18 cellular contexts compared by ENCODE assay signal in genomic region chr20:63238491-63239126, GRCh38. TPM values are rescaled to one million over a fixed set of nuclear protein-coding genes. Genes with fewer than 3 reads are reported as not detected.
A peak's percentile ranks its signal among the peaks of the same experiment; 100 is the strongest.
DNase-seq lines count a peak whose midpoint lies in the region; ATAC-seq and TF ChIP-seq lines count a peak whose summit lies in the region.
"Had no signal": no experiment of that assay in that cellular context is flagged by ENCODE, and none has a peak within 500 bp of the region (broad histone marks: within the 10 kb centered on the region; RNA-seq: fewer than 3 reads in every experiment).

No MANE protein-coding gene starts in this region.

- no peaks in the 10 kb centered on the region for H3K79me2 ChIP-seq in PC-3 (ENCODE audit: low read length)

- H3K36me3 Mint-ChIP-seq in activated CD4-positive, alpha-beta T cell treated with anti-CD3 and anti-CD28 coated beads, Interleukin-2, amount 10 ng/mL, durations not matched to agents 7 days and 5 days (ENCODE audit: low read depth) = no peaks in the 10 kb centered on the region
- H3K36me3 Mint-ChIP-seq: activated CD4-positive, alpha-beta memory T cell treated with anti-CD3 and anti-CD28 coated beads for 36 hours had no signal

- H3K9me2 ChIP-seq in PC-3 (replicated peaks; ENCODE audit: low read length) = no peaks in the 10 kb centered on the region

- H3K9me3 ChIP-seq in PC-3 (ENCODE audit: low read length) = no peaks in the 10 kb centered on the region
- H3K9me3 ChIP-seq: upper lobe of left lung had no signal

- no peaks in the 10 kb centered on the region for H4K20me1 ChIP-seq in PC-3 (ENCODE audit: low read length)

- H3K27me3 Mint-ChIP-seq in activated CD4-positive, alpha-beta T cell treated with anti-CD3 and anti-CD28 coated beads, Interleukin-2, amount 10 ng/mL, durations not matched to agents 7 days and 5 days = no peaks in the 10 kb centered on the region

- H3K4me1 Mint-ChIP-seq in activated CD4-positive, alpha-beta T cell treated with anti-CD3 and anti-CD28 coated beads, Interleukin-2, amount 10 ng/mL, durations not matched to agents 7 days and 5 days = no peaks in the 10 kb centered on the region

- H3K4me2 ChIP-seq in PC-3 (ENCODE audit: low read length) = no peak overlapping the region

- H3K4me1 ChIP-seq in PC-3 (ENCODE audit: insufficient read depth, low read length) = peaks cover under 1% of the 10 kb centered on the region
- H3K4me1 ChIP-seq: upper lobe of left lung had no signal

- H3K9ac ChIP-seq in PC-3 (ENCODE audit: low read length) = no peak overlapping the region

- H2AFZ ChIP-seq in PC-3 (ENCODE audit: low read length) = no peak overlapping the region

- POLR2A ChIA-PET in PC-3 (lab: Charles Lee; ENCODE audit: unreplicated experiment) = no interaction called here
- POLR2A ChIA-PET in activated CD4-positive, alpha-beta T cell treated with anti-CD3 and anti-CD28 coated beads, Interleukin-2, amount 10 ng/mL, durations not matched to agents 7 days and 5 days (lab: Charles Lee) = no interaction called here

- CTCF ChIA-PET in PC-3 (lab: Charles Lee) = no interaction called here
- CTCF ChIA-PET in activated CD4-positive, alpha-beta T cell treated with anti-CD3 and anti-CD28 coated beads, Interleukin-2, amount 10 ng/mL, durations not matched to agents 7 days and 5 days (lab: Charles Lee) = interaction anchor here (0.8 kb wide), 1 partner anchor 18 kb away, joined by 3 read pairs; no protein-coding TSS in a partner anchor

- no peak overlapping the region for H3K4me3 ChIP-seq in GM06990 (replicated peaks; ENCODE audit: low read depth, low read length)
- no peak overlapping the region for H3K4me3 ChIP-seq in PC-3 (ENCODE audit: low read length)
- H3K4me3 ChIP-seq: upper lobe of left lung had no signal

- H3K27ac Mint-ChIP-seq in activated CD4-positive, alpha-beta T cell treated with anti-CD3 and anti-CD28 coated beads, Interleukin-2, amount 10 ng/mL, durations not matched to agents 7 days and 5 days = no peak overlapping the region
- H3K27ac Mint-ChIP-seq: activated CD4-positive, alpha-beta memory T cell treated with anti-CD3 and anti-CD28 coated beads for 36 hours; HFFc6; progenitor cell of endocrine pancreas had no signal

- peak; percentile 3 for TF ChIP-seq CTCF in GM06990 (IDR thresholded peaks at IDR 0.05; ENCODE audit: insufficient read depth, low read length, poor library complexity, severe bottlenecking)
- no peak for TF ChIP-seq CTCF in PC-3 (conservative IDR thresholded peaks at IDR 0.05; ENCODE audit: low read depth, low read length)

- intact Hi-C loops in PC-3 (cut with micrococcal nuclease) = no loop called here

- no TSS peak for BruUV-seq in PC-3 (replicated peaks; lab: Mats Ljungman, UMichigan)

- H3K27me3 ChIP-seq in GM06990 (replicated peaks; ENCODE audit: control insufficient read depth, insufficient read depth, low read length) (peaks cover 1% of the 10 kb centered on the region), PC-3 (ENCODE audit: low read length) (no peaks in the 10 kb centered on the region)
- H3K27me3 ChIP-seq: upper lobe of left lung had no signal

- ATAC-seq in PC-3 = peak; percentile 6; the same call in 1 of the 2 replicates

- no peaks in the 10 kb centered on the region for H3F3A ChIP-seq in PC-3 (ENCODE audit: low read length, unreplicated experiment)

- H3K9me3 Mint-ChIP-seq in activated CD4-positive, alpha-beta T cell treated with anti-CD3 and anti-CD28 coated beads, Interleukin-2, amount 10 ng/mL, durations not matched to agents 7 days and 5 days = no peaks in the 10 kb centered on the region
- H3K9me3 Mint-ChIP-seq: activated CD4-positive, alpha-beta memory T cell treated with anti-CD3 and anti-CD28 coated beads for 36 hours; HFFc6 had no signal

- H3K36me3 ChIP-seq in GM06990 (ENCODE audit: control insufficient read depth, insufficient read depth, low read length) (no peaks in the 10 kb centered on the region), PC-3 (ENCODE audit: low read depth, low read length) (no peaks in the 10 kb centered on the region)
- H3K36me3 ChIP-seq: upper lobe of left lung had no signal

- H3K27ac ChIP-seq in PC-3 (ENCODE audit: low read length) = no peak overlapping the region
- H3K27ac ChIP-seq: upper lobe of left lung had no signal

- no peak overlapping the region for H3K4me3 Mint-ChIP-seq in activated CD4-positive, alpha-beta T cell treated with anti-CD3 and anti-CD28 coated beads, Interleukin-2, amount 10 ng/mL, durations not matched to agents 7 days and 5 days
- H3K4me3 Mint-ChIP-seq: activated CD4-positive, alpha-beta memory T cell treated with anti-CD3 and anti-CD28 coated beads for 36 hours; HFFc6 had no signal

- peak; percentile 81 for DNase-seq in 8988T
- DNase-seq in GM06990 (ENCODE audit: extremely low read depth, insufficient read length) = no peak
- no peak for DNase-seq in PC-3
- DNase-seq in lung microvascular endothelial cell (ENCODE audit: low read depth in 2 of 2) = peak; percentile 13 to 54
- DNase-seq in SHP77 treated with DMSO at 0.1 percent for 48 hours (lab: John Stamatoyannopoulos, UW) = no peak
- no peak for DNase-seq in activated CD4-positive, alpha-beta T cell treated with anti-CD3 and anti-CD28 coated beads, Interleukin-2, amount 10 ng/mL, durations not matched to agents 7 days and 5 days
- no peak for DNase-seq in T-helper 1 cell
- no peak for DNase-seq in GDM1 (lab: John Stamatoyannopoulos, UW)
- DNase-seq: activated CD4-positive, alpha-beta memory T cell treated with anti-CD3 and anti-CD28 coated beads for 36 hours; effector CD8-positive, alpha-beta T cell; HFFc6; NCI-H1092; NCI-H345; T-helper 9 cell had no signal

RNA-seq across cellular contexts. Expression of gene BIRC7, which starts 2.9 kb away (rescaled TPM):
- total RNA-seq in PC-3 (2014; rRNA removed) (not detected in 2 replicates), lung microvascular endothelial cell (not detected in 2 replicates)
- total RNA-seq in activated CD4-positive, alpha-beta T cell treated with anti-CD3 and anti-CD28 coated beads, Interleukin-2, amount 10 ng/mL, durations not matched to agents 7 days and 5 days = not detected
- total RNA-seq: activated CD4-positive, alpha-beta memory T cell treated with anti-CD3 and anti-CD28 coated beads for 36 hours; bronchial epithelial cell; frontal cortex; HFFc6; progenitor cell of endocrine pancreas had no signal

RNA-seq across cellular contexts. Expression of gene NKAIN4, which starts 15.7 kb away (rescaled TPM):
- total RNA-seq in PC-3 (2014; rRNA removed) (not detected in 2 replicates), lung microvascular endothelial cell (not detected in 2 replicates)
- not detected for total RNA-seq in activated CD4-positive, alpha-beta T cell treated with anti-CD3 and anti-CD28 coated beads, Interleukin-2, amount 10 ng/mL, durations not matched to agents 7 days and 5 days
- total RNA-seq: activated CD4-positive, alpha-beta memory T cell treated with anti-CD3 and anti-CD28 coated beads for 36 hours; HFFc6 had no signal

RNA-seq across cellular contexts. Expression of gene YTHDF1, which starts 22.7 kb away (rescaled TPM):
- total RNA-seq in PC-3 (2014; rRNA removed) (30.0 and 34.0 TPM in 2 replicates), lung microvascular endothelial cell (12.4 and 16.1 TPM in 2 replicates)
- total RNA-seq in activated CD4-positive, alpha-beta T cell treated with anti-CD3 and anti-CD28 coated beads, Interleukin-2, amount 10 ng/mL, durations not matched to agents 7 days and 5 days = 10 to 100 TPM; 39.3 to 41.3 TPM

RNA-seq across cellular contexts. Expression of gene ARFGAP1, which starts 34.0 kb away (rescaled TPM):
- 75.6 and 92.0 TPM in 2 replicates for total RNA-seq in PC-3 (2014; rRNA removed)
- total RNA-seq in lung microvascular endothelial cell = 29.2 and 43.1 TPM in 2 replicates
- 10 to 100 TPM; 88.0 to 94.4 TPM for total RNA-seq in activated CD4-positive, alpha-beta T cell treated with anti-CD3 and anti-CD28 coated beads, Interleukin-2, amount 10 ng/mL, durations not matched to agents 7 days and 5 days

RNA-seq across cellular contexts. Expression of gene COL20A1, which starts 54.4 kb away (rescaled TPM):
- not detected in 2 replicates for total RNA-seq in PC-3 (2014; rRNA removed)
- total RNA-seq in lung microvascular endothelial cell = under 0.01 and 0.20 TPM in 2 replicates
- not detected for total RNA-seq in activated CD4-positive, alpha-beta T cell treated with anti-CD3 and anti-CD28 coated beads, Interleukin-2, amount 10 ng/mL, durations not matched to agents 7 days and 5 days
- total RNA-seq: activated CD4-positive, alpha-beta memory T cell treated with anti-CD3 and anti-CD28 coated beads for 36 hours; bronchial epithelial cell had no signal

Comparison
In these comparisons a context has a peak if more than half of its experiments do, and no peak if none do; other contexts are left out.
1. DNase-seq: peak in 8988T (single experiment) and lung microvascular endothelial cell (2 of 2); none in GM06990 (single experiment), PC-3 (single experiment), SHP77 treated with DMSO at 0.1 percent for 48 hours (single experiment), activated CD4-positive, alpha-beta T cell treated with anti-CD3 and anti-CD28 coated beads, Interleukin-2, amount 10 ng/mL, durations not matched to agents 7 days and 5 days (single experiment), T-helper 1 cell (0 of 5) and GDM1 (single experiment).